Comparison of ENCODE assay signal across 12 cellular contexts in the genomic region with DNA sequence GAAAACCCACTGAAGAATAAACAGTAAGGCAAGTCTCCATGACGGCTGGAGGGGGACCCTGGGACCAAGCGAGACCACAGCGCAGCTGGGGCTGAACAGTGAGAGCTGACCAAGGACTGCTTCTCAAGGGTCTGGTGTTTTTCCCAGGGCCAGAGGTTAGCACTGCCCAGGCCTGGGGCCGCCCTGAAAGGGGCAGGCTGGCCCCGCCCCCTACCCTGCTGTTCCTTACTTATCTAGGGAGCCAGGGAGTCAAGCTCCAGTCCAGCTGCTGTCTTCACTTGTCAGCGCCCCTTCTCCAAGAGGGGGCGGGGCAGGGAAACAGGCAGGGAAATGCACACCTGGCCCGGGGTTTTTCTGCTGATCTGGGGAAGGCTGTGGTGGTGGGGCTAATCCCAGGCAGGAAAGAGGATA. TPM values are rescaled to one million over a fixed set of nuclear protein-coding genes. Genes with fewer than 3 reads are reported as not detected.
A peak's percentile ranks its signal among the peaks of the same experiment; 100 is the strongest.
DNase-seq lines count a peak whose midpoint lies in the region; ATAC-seq, FAIRE-seq and TF ChIP-seq lines count a peak whose summit lies in the region.
"Had no signal": no experiment of that assay in that cellular context is flagged by ENCODE, and none has a peak within 500 bp of the region (broad histone marks: within the 10 kb centered on the region; RNA-seq: fewer than 3 reads in every experiment).

No MANE protein-coding gene starts in this region.

- H3K36me3 ChIP-seq in HUES64 (ENCODE audit: insufficient read depth, low read length) (no peaks in the 10 kb centered on the region), hepatocyte (replicated peaks; ENCODE audit: insufficient read depth, low read depth) (no peaks in the 10 kb centered on the region), mucosa of descending colon (ENCODE audit: low read depth) (no peaks in the 10 kb centered on the region)

- intact Hi-C loops in mucosa of descending colon (cut with DNase I, micrococcal nuclease), result no loop called here

- H3K9me3 ChIP-seq in HUES64 (ENCODE audit: insufficient read depth, low read depth, low read length), result no peaks in the 10 kb centered on the region
- no peaks in the 10 kb centered on the region for H3K9me3 ChIP-seq in hepatocyte (ENCODE audit: low read depth)
- no peaks in the 10 kb centered on the region for H3K9me3 ChIP-seq in mucosa of descending colon

- no peak overlapping the region for H3K4me3 ChIP-seq in HUES64 (ENCODE audit: low read length)
- H3K4me3 ChIP-seq in hepatocyte, result no peak overlapping the region
- no peak overlapping the region for H3K4me3 ChIP-seq in mucosa of descending colon

- no peak for ATAC-seq in GM18909 (IDR thresholded peaks at IDR 0.05; ENCODE audit: poor library complexity, unreplicated experiment)
- no peak for ATAC-seq in HG02642 (IDR thresholded peaks at IDR 0.05; ENCODE audit: poor library complexity, unreplicated experiment)
- ATAC-seq in mucosa of descending colon, result no peak

- no peak overlapping the region for H3K4me2 ChIP-seq in hepatocyte

- H2AFZ ChIP-seq in hepatocyte, result no peak overlapping the region

- no peaks in the 10 kb centered on the region for H3K9me2 ChIP-seq in hepatocyte (replicated peaks; ENCODE audit: insufficient read depth)

- no peaks in the 10 kb centered on the region for H4K20me1 ChIP-seq in hepatocyte (ENCODE audit: insufficient read depth, poor library complexity, severe bottlenecking)

- H3K27ac ChIP-seq in HUES64 (ENCODE audit: low read depth, low read length) (peak overlapping the region; percentile 57), hepatocyte (no peak overlapping the region)

- peaks cover 51% of the 10 kb centered on the region for H3K4me1 ChIP-seq in HUES64 (ENCODE audit: insufficient read depth, low read length)
- H3K4me1 ChIP-seq in hepatocyte (ENCODE audit: insufficient read depth), result peaks cover 24% of the 10 kb centered on the region
- no peaks in the 10 kb centered on the region for H3K4me1 ChIP-seq in mucosa of descending colon (ENCODE audit: low read depth)

- H3K79me2 ChIP-seq in hepatocyte, result no peaks in the 10 kb centered on the region

- WGBS in HUES64, result 34% methylated on average over 8 of the region's 8 CpGs
- WGBS in hepatocyte (ENCODE audit: low lambda C conversion rate, missing lambda C conversion rate), result 41% methylated on average over 8 of the region's 8 CpGs

- no peak overlapping the region for H3K9ac ChIP-seq in HUES64 (ENCODE audit: low read depth, low read length)

- DNase-seq in NCI-H82 (lab: John Stamatoyannopoulos, UW) (peak; percentile 99), hepatocyte (ENCODE audit: low spot score) (peak; percentile 65), retina (peak; percentile 53), mucosa of descending colon (no peak), HTR-8/SVneo (ENCODE audit: insufficient read length, low spot score) (no peak)
- DNase-seq: activated naive CD8-positive, alpha-beta T cell treated with anti-CD3 and anti-CD28 coated beads for 36 hours; CD4-positive, alpha-beta T cell; head of caudate nucleus; T-helper 1 cell had no signal

- TF ChIP-seq CTCF in hepatocyte (IDR thresholded peaks at IDR 0.05; ENCODE audit: poor library complexity), result no peak
- no peak for TF ChIP-seq CTCF in mucosa of descending colon (IDR thresholded peaks at IDR 0.05)

- H3K27me3 ChIP-seq in HUES64 (ENCODE audit: insufficient read depth, low read length) (no peaks in the 10 kb centered on the region), hepatocyte (no peaks in the 10 kb centered on the region)

- FAIRE-seq in HTR-8/SVneo (lab: Jason Lieb, UNC), result no peak

RNA-seq across cellular contexts. Expression of a gene that starts 51.6 kb away (rescaled TPM):
- 30.8 TPM for polyA plus RNA-seq in HUES64 (2013, experiment 1 of 2)
- 29.8 TPM for polyA plus RNA-seq in HUES64 (2013, experiment 2 of 2)
- 64.3 and 70.1 TPM in 2 replicates for total RNA-seq in hepatocyte
- 26.5 and 31.8 TPM in 2 replicates for polyA plus RNA-seq in hepatocyte
- total RNA-seq in mucosa of descending colon, result 10 to 100 TPM; 40.9 to 65.0 (median 52.7) TPM

Comparison
In these comparisons a context has a peak if more than half of its experiments do, and no peak if none do; other contexts are left out.
1. DNase-seq: peak in NCI-H82 (single experiment), hepatocyte (single experiment) and retina (single experiment); none in mucosa of descending colon (0 of 3) and HTR-8/SVneo (single experiment).